Comparison of ENCODE assay signal across 25 cellular contexts in the genomic region with DNA sequence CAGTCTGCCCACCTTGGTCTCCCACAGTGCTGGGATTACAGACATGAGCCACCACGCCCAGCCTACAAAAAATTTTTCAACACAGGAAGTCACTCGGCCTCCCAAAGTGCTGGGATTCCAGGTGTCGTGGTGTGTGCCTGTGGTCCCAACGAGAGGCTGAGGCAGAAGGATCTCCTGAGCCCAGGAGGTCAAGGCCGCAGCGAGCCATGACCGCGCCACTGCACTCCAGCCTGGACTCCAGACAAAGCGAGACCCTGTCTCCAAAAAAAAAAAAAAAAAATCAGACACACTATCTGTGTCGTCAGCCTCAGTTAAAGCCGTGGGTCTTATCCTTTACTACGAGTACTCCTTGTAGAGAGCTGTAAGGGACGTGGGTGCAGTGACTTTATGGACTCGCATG.
"Had no signal": no experiment of that assay in that cellular context is flagged by ENCODE, and none has a peak within 500 bp of the region (broad histone marks: within the 10 kb centered on the region; RNA-seq: fewer than 3 reads in every experiment).

No MANE protein-coding gene starts in this region.

- H3K4me2 ChIP-seq: KMS-11 had no signal

- H3K27ac ChIP-seq: KMS-11, SK-N-MC, VCaP had no signal

- H3K4me3 ChIP-seq: MG63, SK-N-MC had no signal

- DNase-seq: activated CD4-positive, alpha-beta T cell treated with anti-CD3 and anti-CD28 coated beads, Interleukin-2, amount 50 U/mL, for 4 hours; activated CD4-positive, CD25-positive, alpha-beta regulatory T cell; activated effector memory CD4-positive, alpha-beta T cell treated with anti-CD3 and anti-CD28 coated beads, Interleukin-2, amount 50 U/mL, for 16 hours; activated naive CD4-positive, alpha-beta T cell treated with Interleukin-2 at 50 U/mL for 16 hours; anterior cingulate cortex; central memory CD4-positive, alpha-beta T cell; MG63; MV-4-11; NCI-H1092 treated with DMSO at 0.1 percent for 48 hours; NCI-H1417 treated with DMSO at 0.1 percent for 48 hours; NCI-H1694; NCI-H2029; NCI-H2107; NCI-H345; NCI-H510A; NCI-H526 treated with DMSO at 0.1 percent for 48 hours; NCI-H82; RPMI8226; T-helper 1 cell had no signal

- H3K9ac ChIP-seq: KMS-11 had no signal

- H3K9me3 Mint-ChIP-seq: activated naive CD4-positive, alpha-beta T cell treated with anti-CD3 and anti-CD28 coated beads, Interleukin-2, amount 50 U/mL, for 72 hours had no signal

- H3K27me3 ChIP-seq: MG63 had no signal

- ATAC-seq: activated naive CD4-positive, alpha-beta T cell treated with anti-CD3 and anti-CD28 coated beads, Interleukin-2, amount 50 U/mL, for 72 hours; Panc1; Right ventricle myocardium inferior had no signal
